Comparison of ENCODE assay signal across 8 cellular contexts in genomic region chr3:191290311-191291025, GRCh38. TPM values are rescaled to one million over a fixed set of nuclear protein-coding genes. Genes with fewer than 3 reads are reported as not detected.
A peak's percentile ranks its signal among the peaks of the same experiment; 100 is the strongest.
DNase-seq lines count a peak whose midpoint lies in the region; ATAC-seq lines count a peak whose summit lies in the region.

No MANE protein-coding gene starts in this region.

- ATAC-seq in GM18508 (IDR thresholded peaks at IDR 0.05; ENCODE audit: insufficient read depth, unreplicated experiment): peak; percentile 59
- ATAC-seq in GM21786 (IDR thresholded peaks at IDR 0.05; ENCODE audit: unreplicated experiment): peak; percentile 81
- no peak for ATAC-seq in HG03457 (IDR thresholded peaks at IDR 0.05; ENCODE audit: unreplicated experiment)

- DNase-seq in M059J (ENCODE audit: low read depth) (peak; percentile 45), iris pigment epithelial cell (ENCODE audit: low read depth) (peak; percentile 47), hippocampal formation (lab: John Stamatoyannopoulos, UW) (no peak), GDM1 (lab: John Stamatoyannopoulos, UW) (no peak), activated gamma-delta T cell treated with Interleukin-2 at 50 U/mL for 16 hours (no peak)

RNA-seq across cellular contexts. Expression of gene CCDC50, which starts 38.7 kb away (rescaled TPM):
- total RNA-seq in M059J (2014; rRNA removed; shearing (Covaris generic)): 184 and 195 TPM in 2 replicates

RNA-seq across cellular contexts. Expression of gene UTS2B, which starts 39.9 kb away (rescaled TPM):
- 0.57 and 10.3 TPM in 2 replicates for total RNA-seq in M059J (2014; rRNA removed; shearing (Covaris generic))

Comparison
In these comparisons a context has a peak if more than half of its experiments do, and no peak if none do; other contexts are left out.
1. DNase-seq: peak in M059J (single experiment) and iris pigment epithelial cell (single experiment); none in hippocampal formation (0 of 2), GDM1 (single experiment) and activated gamma-delta T cell treated with Interleukin-2 at 50 U/mL for 16 hours (single experiment).